ENCODE assay signal across 15 cellular contexts in genomic region chr4:18858229-18858922, GRCh38.
DNase-seq lines count a peak whose midpoint lies in the region; ATAC-seq and TF ChIP-seq lines count a peak whose summit lies in the region.
"Had no signal": no experiment of that assay in that cellular context is flagged by ENCODE, and none has a peak within 500 bp of the region (broad histone marks: within the 10 kb centered on the region; RNA-seq: fewer than 3 reads in every experiment).

No MANE protein-coding gene starts in this region.

- ATAC-seq in heart left ventricle (peak in 3 of 4 donors; percentile 15 to 38 (median 30)), left cardiac atrium (peak; percentile 49 to 66)

- TF ChIP-seq CTCF in heart left ventricle (IDR thresholded peaks at IDR 0.05) = no peak
- TF ChIP-seq CTCF in left ventricle myocardium inferior (IDR thresholded peaks at IDR 0.05; ENCODE audit: borderline replicate concordance) = no peak
- TF ChIP-seq CTCF in spleen (IDR thresholded peaks at IDR 0.05 in 8 of 11, conservative IDR thresholded peaks at IDR 0.05 in 3 of 11) = no peak

- peaks cover 0 to 4% (median 0%) of the 10 kb centered on the region in 12 donors for H3K4me1 ChIP-seq in heart left ventricle
- peaks cover 6% of the 10 kb centered on the region for H3K4me1 ChIP-seq in left ventricle myocardium inferior
- H3K4me1 ChIP-seq in spleen = no peaks in the 10 kb centered on the region

- no peak for TF ChIP-seq POLR2A in heart left ventricle (IDR thresholded peaks at IDR 0.05)
- no peak for TF ChIP-seq POLR2A in spleen (IDR thresholded peaks at IDR 0.05)

- DNase-seq in NCI-H82 (lab: John Stamatoyannopoulos, UW) = peak; percentile 77
- no peak for DNase-seq in NCI-H82 treated with DMSO at 0.1 percent for 48 hours (lab: John Stamatoyannopoulos, UW; ENCODE audit: unreplicated experiment)
- DNase-seq in heart left ventricle = no peak
- no peak for DNase-seq in left ventricle myocardium inferior
- no peak for DNase-seq in left cardiac atrium
- DNase-seq in activated CD4-positive, CD25-positive, alpha-beta regulatory T cell (lab: John Stamatoyannopoulos, UW) = no peak
- no peak for DNase-seq in activated gamma-delta T cell (lab: John Stamatoyannopoulos, UW)
- DNase-seq in spleen = no peak
- DNase-seq: 8988T; CD4-positive, alpha-beta memory T cell; DMS153; DMS79; GF-D8; H9 had no signal

- H3K4me3 ChIP-seq in heart left ventricle (no peak overlapping the region), left ventricle myocardium inferior (no peak overlapping the region), spleen (no peak overlapping the region)
- H3K4me3 ChIP-seq: BLaER1 had no signal

- H3K9me3 ChIP-seq in heart left ventricle (no peaks in the 10 kb centered on the region), left ventricle myocardium inferior (replicated peaks) (no peaks in the 10 kb centered on the region), spleen (no peaks in the 10 kb centered on the region)
- H3K9me3 ChIP-seq: BLaER1 had no signal

- H3K36me3 ChIP-seq in heart left ventricle (no peaks in the 10 kb centered on the region), left ventricle myocardium inferior (no peaks in the 10 kb centered on the region), spleen (no peaks in the 10 kb centered on the region)
- H3K36me3 ChIP-seq: BLaER1 had no signal

- intact Hi-C loops in heart left ventricle (cut with DNase I) (no loop called here), left ventricle myocardium inferior (cut with micrococcal nuclease) (no loop called here), left cardiac atrium (cut with DNase I) (no loop called here), spleen (cut with DNase I; ENCODE audit: low total_unique reads) (no loop called here)

- no peak overlapping the region for H3K27ac ChIP-seq in heart left ventricle
- no peak overlapping the region for H3K27ac ChIP-seq in left ventricle myocardium inferior (replicated peaks)
- no peak overlapping the region for H3K27ac ChIP-seq in spleen
- H3K27ac ChIP-seq: BLaER1 had no signal

- 39 to 45% (median 41%) methylated on average over 5 to 6 of the region's 6 CpGs for WGBS in heart left ventricle, 4 donors
- 76 to 85% (median 84%) methylated on average over 6 of the region's 6 CpGs for WGBS in spleen, 5 donors

- H3K27me3 ChIP-seq in heart left ventricle = no peaks in the 10 kb centered on the region
- H3K27me3 ChIP-seq in left ventricle myocardium inferior (ENCODE audit: low read depth) = no peaks in the 10 kb centered on the region
- H3K27me3 ChIP-seq in spleen (replicated peaks in 1 of 7) = no peaks in the 10 kb centered on the region
- H3K27me3 ChIP-seq: BLaER1 had no signal
